Comparison of ENCODE assay signal across 16 cellular contexts in the genomic region with DNA sequence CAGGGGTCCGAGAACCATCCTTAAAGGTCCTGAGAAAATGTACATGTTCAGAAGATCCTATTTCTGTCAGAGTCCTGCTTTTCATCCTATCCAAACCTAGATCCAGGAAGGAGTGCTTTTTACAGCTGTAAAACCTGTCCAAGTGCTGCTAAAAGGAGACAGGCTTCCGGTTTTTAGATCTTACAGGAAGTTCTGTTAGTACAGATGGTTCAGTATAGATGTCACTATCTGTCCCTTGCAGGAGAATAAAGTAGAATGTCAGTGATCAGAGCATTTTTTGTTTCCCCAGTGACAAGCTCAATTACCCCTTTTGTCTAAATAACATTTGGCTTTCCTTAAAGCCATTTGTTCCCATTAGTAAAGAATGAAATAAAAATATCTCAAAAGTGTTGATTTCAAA.
"Had no signal": no experiment of that assay in that cellular context is flagged by ENCODE, and none has a peak within 500 bp of the region (broad histone marks: within the 10 kb centered on the region; RNA-seq: fewer than 3 reads in every experiment).

No MANE protein-coding gene starts in this region.

- H3K36me3 ChIP-seq: right lobe of liver, spleen, upper lobe of right lung had no signal

- DNase-seq: activated CD4-positive, alpha-beta T cell treated with anti-CD3 and anti-CD28 coated beads for 1 hour; activated CD4-positive, alpha-beta T cell treated with anti-CD3 and anti-CD28 coated beads, Interleukin-2, amount 50 U/mL, for 48 hours; activated effector memory CD4-positive, alpha-beta T cell treated with anti-CD3 and anti-CD28 coated beads, Interleukin-2, amount 50 U/mL, for 16 hours; activated T-cell treated with anti-CD3 and anti-CD28 coated beads, Interleukin-2, amount 50 U/mL, for 4 hours; amniotic stem cell; caudate nucleus; kidney glomerular epithelial cell; left ventricle myocardium superior; mesendoderm; nephron progenitor cell; psoas muscle; right lobe of liver; spleen; upper lobe of right lung had no signal

- H3K4me3 ChIP-seq: psoas muscle, right lobe of liver, spleen, upper lobe of right lung had no signal

- H3K4me1 ChIP-seq: psoas muscle had no signal

- H3K27ac ChIP-seq: psoas muscle, right lobe of liver, spleen, upper lobe of right lung had no signal

- ATAC-seq: activated naive CD4-positive, alpha-beta T cell treated with anti-CD3 and anti-CD28 coated beads, Interleukin-2, amount 50 U/mL, for 72 hours; activated T-cell treated with anti-CD3 and anti-CD28 coated beads, Interleukin-2, amount 50 U/mL, for 4 hours; esophagus mucosa; left ventricle myocardium superior; psoas muscle; right lobe of liver; upper lobe of right lung had no signal

- H3K9me3 ChIP-seq: psoas muscle, right lobe of liver, spleen, upper lobe of right lung had no signal

- H3K27me3 ChIP-seq: right lobe of liver, upper lobe of right lung had no signal
